In the genomic region with DNA sequence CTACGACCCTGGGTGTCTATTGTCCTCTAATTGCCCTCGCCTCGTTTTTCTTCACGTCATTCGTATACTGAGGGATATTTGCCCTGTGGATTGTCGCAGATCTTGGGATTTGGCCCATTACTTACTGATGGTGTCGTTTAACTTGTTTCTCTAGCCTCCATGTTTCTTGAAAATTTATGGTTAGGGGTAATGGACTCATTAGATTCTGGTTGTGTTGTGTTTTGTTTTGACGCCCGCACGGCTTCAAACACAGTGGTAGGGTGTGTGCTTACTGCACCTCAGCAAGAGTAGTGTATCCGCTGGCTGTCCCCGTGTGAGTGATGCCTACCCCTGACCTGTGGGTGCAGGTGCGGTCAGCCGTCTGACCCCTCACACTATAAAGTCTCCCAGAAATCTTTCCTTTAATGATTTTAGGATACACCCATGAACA, we compare ENCODE assay signal across 8 cellular contexts. TPM values are rescaled to one million over a fixed set of nuclear protein-coding genes. Genes with fewer than 3 reads are reported as not detected.
DNase-seq lines count a peak whose midpoint lies in the region; ATAC-seq and TF ChIP-seq lines count a peak whose summit lies in the region.

No MANE protein-coding gene starts in this region.

- H3K36me3 Mint-ChIP-seq in memory B cell, result no peaks in the 10 kb centered on the region

- peak overlapping the region; percentile 99 for H3K27ac Mint-ChIP-seq in memory B cell

- H3K4me3 Mint-ChIP-seq in memory B cell, result peak overlapping the region; percentile 96

- H3K4me1 ChIP-seq in OCI-LY7 (ENCODE audit: insufficient read depth, low read length, poor library complexity, severe bottlenecking) (peaks cover 39% of the 10 kb centered on the region), tibial nerve (peaks cover 0 to 18% (median 0%) of the 10 kb centered on the region in 4 donors)

- WGBS in tibial nerve, 2 donors, result 2 to 3% methylated on average over 14 of the region's 14 CpGs

- CTCF ChIA-PET in OCI-LY7 (lab: Charles Lee; ENCODE audit: unreplicated experiment), result no interaction called here

- no peak for TF ChIP-seq CTCF in OCI-LY7 (conservative IDR thresholded peaks at IDR 0.05; ENCODE audit: low read length)
- TF ChIP-seq CTCF in tibial nerve (IDR thresholded peaks at IDR 0.05), result no peak

- H3K79me2 ChIP-seq in OCI-LY7 (ENCODE audit: insufficient read depth, low read depth, low read length), result no peaks in the 10 kb centered on the region

- DNase-seq in NCI-H2107 treated with DMSO at 0.1 percent for 48 hours (lab: John Stamatoyannopoulos, UW; ENCODE audit: unreplicated experiment), result peak; percentile 88
- no peak for DNase-seq in NCI-H2107 (lab: John Stamatoyannopoulos, UW)
- no peak for DNase-seq in OCI-LY7 (ENCODE audit: low spot score)
- DNase-seq in cerebellum (ENCODE audit: low spot score), result peak; percentile 28
- DNase-seq in memory B cell (ENCODE audit: low spot score in 2 of 2), result peak in 1 of 2 donors; percentile 15
- DNase-seq in tibial nerve (ENCODE audit: low spot score in 2 of 2), result no peak

- BruUV-seq in OCI-LY7 (replicated peaks; lab: Mats Ljungman, UMichigan), result no TSS peak

- no peak for TF ChIP-seq EP300 in tibial nerve (IDR thresholded peaks at IDR 0.05)

- H2AFZ ChIP-seq in OCI-LY7 (ENCODE audit: low read length), result peak overlapping the region; percentile 96

- H3K4me3 ChIP-seq in OCI-LY7 (ENCODE audit: low read depth, low read length, poor library complexity, severe bottlenecking) (peak overlapping the region; percentile 80), tibial nerve (peak overlapping the region; percentile 51 to 82 (median 64))

- H3K4me2 ChIP-seq in OCI-LY7 (ENCODE audit: low read length), result peak overlapping the region; percentile 96

- intact Hi-C loops in OCI-LY7 (cut with micrococcal nuclease; ENCODE audit: unreplicated experiment), result loop anchor here (1.0 to 10.0 kb wide), 6 partner anchors 128 to 1642 kb away; a partner anchor contains a TSS

- no peaks in the 10 kb centered on the region for H4K20me1 ChIP-seq in OCI-LY7 (ENCODE audit: insufficient read depth, low read length)

- no peaks in the 10 kb centered on the region for H3K27me3 Mint-ChIP-seq in memory B cell

- peaks cover 32% of the 10 kb centered on the region for H3K4me1 Mint-ChIP-seq in memory B cell

- no peak overlapping the region for H3K27ac ChIP-seq in OCI-LY7 (ENCODE audit: low read depth, low read length, poor library complexity, severe bottlenecking)
- H3K27ac ChIP-seq in tibial nerve, result peak overlapping the region; percentile 74 to 93 (median 89)

- H3K9me3 ChIP-seq in OCI-LY7 (ENCODE audit: low read length), result no peaks in the 10 kb centered on the region
- H3K9me3 ChIP-seq in tibial nerve, result no peaks in the 10 kb centered on the region

- no peak for TF ChIP-seq POLR2A in tibial nerve (IDR thresholded peaks at IDR 0.05)

- POLR2A ChIA-PET in OCI-LY7 (lab: Charles Lee), result interaction anchor here (0.7 kb wide), 1 partner anchor 362 kb away, joined by 3 read pairs; no protein-coding TSS in a partner anchor

- H3K9me3 Mint-ChIP-seq in memory B cell, result no peaks in the 10 kb centered on the region

- H3K27me3 ChIP-seq in tibial nerve, result no peaks in the 10 kb centered on the region

- H3K36me3 ChIP-seq in OCI-LY7 (ENCODE audit: insufficient read depth, low read length) (no peaks in the 10 kb centered on the region), tibial nerve (no peaks in the 10 kb centered on the region)

- ATAC-seq in memory B cell (ENCODE audit: low read depth) (no peak), HG02588 (IDR thresholded peaks at IDR 0.05; ENCODE audit: unreplicated experiment) (no peak), HG02970 (IDR thresholded peaks at IDR 0.05; ENCODE audit: low FRiP score, unreplicated experiment) (no peak)

- no peaks in the 10 kb centered on the region for H3K9me2 ChIP-seq in OCI-LY7 (ENCODE audit: insufficient read depth, low read length)

RNA-seq across cellular contexts. Expression of a gene that starts 0.9 kb away (rescaled TPM):
- not detected in 2 replicates for total RNA-seq in OCI-LY7 (2014; rRNA removed; shearing (Covaris generic))
- total RNA-seq in OCI-LY7 (2022), result not detected in 2 replicates
- not detected for total RNA-seq in cerebellum
- not detected for total RNA-seq in tibial nerve

RNA-seq across cellular contexts. Expression of a gene that starts 2.1 kb away (rescaled TPM):
- total RNA-seq in OCI-LY7 (2014; rRNA removed; shearing (Covaris generic)), result not detected in 2 replicates
- not detected in 2 replicates for total RNA-seq in OCI-LY7 (2022)
- not detected for total RNA-seq in cerebellum
- total RNA-seq in tibial nerve, result not detected

Comparison
In these comparisons a context has a peak if more than half of its experiments do, and no peak if none do; other contexts are left out.
1. DNase-seq: peak in NCI-H2107 treated with DMSO at 0.1 percent for 48 hours (single experiment) and cerebellum (single experiment); none in NCI-H2107 (single experiment), OCI-LY7 (single experiment) and tibial nerve (0 of 2).